8 cellular contexts compared by ENCODE assay signal in genomic region chr1:33127001-33127823, GRCh38. TPM values are rescaled to one million over a fixed set of nuclear protein-coding genes. Genes with fewer than 3 reads are reported as not detected.
A peak's percentile ranks its signal among the peaks of the same experiment; 100 is the strongest.
DNase-seq lines count a peak whose midpoint lies in the region; ATAC-seq and TF ChIP-seq lines count a peak whose summit lies in the region.

No MANE protein-coding gene starts in this region.

- H3K79me2 ChIP-seq in DOHH2 (ENCODE audit: control insufficient read depth, low read length): no peaks in the 10 kb centered on the region
- H3K79me2 ChIP-seq in KMS-11 (ENCODE audit: insufficient read depth, low read depth): peaks cover 7% of the 10 kb centered on the region; the same call in 1 of the 2 replicates

- DNase-seq in Panc1 (ENCODE audit: low read depth, low spot score) (peak; percentile 90), activated T-helper 1 cell treated with Interleukin-2 at 50 U/mL for 16 hours (ENCODE audit: low read depth) (peak; percentile 97), esophagus squamous epithelium (lab: John Stamatoyannopoulos, UW) (peak; percentile 97), myocyte (ENCODE audit: low read depth) (peak; percentile 100)
- DNase-seq in stimulated activated CD8-positive, alpha-beta memory T cell treated with anti-CD3 and anti-CD28 coated beads, Interleukin-7, amount 100 ng/mL, for 48 hours (ENCODE audit: extremely low read depth in 1 of 2, low read depth in 1 of 2): peak; percentile 97 to 100

- H3K27me3 ChIP-seq in DOHH2 (ENCODE audit: control insufficient read depth, low read length) (no peaks in the 10 kb centered on the region), KMS-11 (ENCODE audit: insufficient read depth, low read depth) (no peaks in the 10 kb centered on the region), Panc1 (ENCODE audit: control insufficient read depth, insufficient read depth, low read length) (no peaks in the 10 kb centered on the region), esophagus squamous epithelium (no peaks in the 10 kb centered on the region)

- 2 to 4% methylated on average over 5 to 24 of the region's 44 CpGs for WGBS in esophagus squamous epithelium, 2 donors

- POLR2A ChIA-PET in Panc1 (lab: Charles Lee): no interaction called here

- peak overlapping the region; percentile 73 for H3K9ac ChIP-seq in KMS-11

- no peaks in the 10 kb centered on the region for H3K9me2 ChIP-seq in DOHH2 (replicated peaks; ENCODE audit: control insufficient read depth, low read length)

- peak in 1 of 4 donors; percentile 37 for TF ChIP-seq POLR2A in esophagus squamous epithelium (IDR thresholded peaks at IDR 0.05)

- intact Hi-C loops in Panc1 (cut with micrococcal nuclease; ENCODE audit: unreplicated experiment): no loop called here
- intact Hi-C loops in esophagus squamous epithelium (cut with DNase I): no loop called here

- peak; percentile 95 for ATAC-seq in GM21737 (IDR thresholded peaks at IDR 0.05; ENCODE audit: unreplicated experiment)
- ATAC-seq in Panc1: peak; percentile 97

- H2AFZ ChIP-seq in KMS-11 (ENCODE audit: low read depth): peak overlapping the region; percentile 68

- CTCF ChIA-PET in Panc1 (lab: Charles Lee): interaction anchor here (0.8 to 1.7 kb wide), 7 partner anchors 10 to 171 kb away, joined by 3 to 8 read pairs (median 3); partner anchors contain the start of gene TRIM62

- in situ Hi-C loops in Panc1 (cut with HindIII; ENCODE audit: low pct_unique_long_range_greater_than_20kb, low sequenced_read_pairs): no loop called here

- BruUV-seq in Panc1 (replicated peaks; lab: Mats Ljungman, UMichigan): no TSS peak

- H3K27ac ChIP-seq in DOHH2 (ENCODE audit: low read depth, low read length): no peak overlapping the region
- peak overlapping the region; percentile 76 for H3K27ac ChIP-seq in KMS-11
- H3K27ac ChIP-seq in Panc1 (ENCODE audit: low read length): peak overlapping the region; percentile 99
- H3K27ac ChIP-seq in esophagus squamous epithelium: peak overlapping the region; percentile 74 to 93 (median 90)

- no peaks in the 10 kb centered on the region for H3F3A ChIP-seq in DOHH2 (ENCODE audit: control insufficient read depth, insufficient read depth)

- H3K4me2 ChIP-seq in DOHH2 (ENCODE audit: low read length): peak overlapping the region; percentile 71
- H3K4me2 ChIP-seq in KMS-11: peak overlapping the region; percentile 72

- H3K9me3 ChIP-seq in DOHH2 (ENCODE audit: control insufficient read depth, insufficient read depth, low read length): peaks cover 12% of the 10 kb centered on the region; the same call in 1 of the 2 replicates
- no peaks in the 10 kb centered on the region for H3K9me3 ChIP-seq in Panc1 (ENCODE audit: control insufficient read depth, insufficient read depth, low read depth, low read length)
- no peaks in the 10 kb centered on the region for H3K9me3 ChIP-seq in esophagus squamous epithelium

- H3K4me3 ChIP-seq in DOHH2 (ENCODE audit: low read length): peak overlapping the region; percentile 73
- peak overlapping the region; percentile 98 for H3K4me3 ChIP-seq in KMS-11 (IDR thresholded peaks at IDR 0.05; ENCODE audit: insufficient read depth, low read depth, low read length)
- H3K4me3 ChIP-seq in Panc1 (ENCODE audit: low read depth in 2 of 2, low read length in 2 of 2): peak overlapping the region; percentile 87 to 96
- H3K4me3 ChIP-seq in esophagus squamous epithelium: peak overlapping the region; percentile 53 to 79 (median 73)

- peak; percentile 95 for TF ChIP-seq CTCF in DOHH2 (IDR thresholded peaks at IDR 0.05; ENCODE audit: low read depth, low read length, poor library complexity, severe bottlenecking)
- peak; percentile 92 for TF ChIP-seq CTCF in KMS-11 (conservative IDR thresholded peaks at IDR 0.05; ENCODE audit: low read depth, low read length)
- peak; percentile 96 for TF ChIP-seq CTCF in Panc1 (IDR thresholded peaks at IDR 0.05)
- TF ChIP-seq CTCF in esophagus squamous epithelium (IDR thresholded peaks at IDR 0.05): peak; percentile 78 to 99 (median 95)

- H3K4me1 ChIP-seq in DOHH2 (ENCODE audit: control insufficient read depth, low read length): peaks cover 14% of the 10 kb centered on the region
- peaks cover 7% of the 10 kb centered on the region for H3K4me1 ChIP-seq in KMS-11 (ENCODE audit: low read depth, poor library complexity, severe bottlenecking)
- H3K4me1 ChIP-seq in Panc1 (ENCODE audit: control insufficient read depth, insufficient read depth, low read length): peaks cover 11% of the 10 kb centered on the region; the same call in 1 of the 2 replicates
- H3K4me1 ChIP-seq in esophagus squamous epithelium: peaks cover 5 to 64% (median 18%) of the 10 kb centered on the region in 3 donors

- no peaks in the 10 kb centered on the region for H3K36me3 ChIP-seq in DOHH2 (ENCODE audit: control insufficient read depth, low read length)
- H3K36me3 ChIP-seq in KMS-11 (ENCODE audit: insufficient read depth): no peaks in the 10 kb centered on the region
- peaks cover 2% of the 10 kb centered on the region; the same call in 1 of the 2 replicates for H3K36me3 ChIP-seq in Panc1 (ENCODE audit: control insufficient read depth, insufficient read depth, low read length)
- no peaks in the 10 kb centered on the region for H3K36me3 ChIP-seq in esophagus squamous epithelium

- H4K20me1 ChIP-seq in DOHH2 (ENCODE audit: control insufficient read depth, insufficient read depth, low read depth, low read length) (no peaks in the 10 kb centered on the region), KMS-11 (ENCODE audit: insufficient read depth) (no peaks in the 10 kb centered on the region)

RNA-seq across cellular contexts. Expression of gene AZIN2, which starts 46.3 kb away (rescaled TPM):
- total RNA-seq in Panc1 (2021; ENCODE audit: unreplicated experiment) (2.4 TPM), esophagus squamous epithelium (1 to 10 TPM in 1 of 4 donors, under 1 TPM in 3; 0.27 to 1.5 (median 0.61) TPM), myocyte (5.3 and 10.7 TPM in 2 replicates)
- polyA plus RNA-seq in Panc1 (2012; ENCODE audit: insufficient read length): 1.9 TPM
- 58.9 TPM for polyA plus RNA-seq in myocyte (2012)

RNA-seq across cellular contexts. Expression of gene TRIM62, which starts 54.6 kb away (rescaled TPM):
- 7.4 TPM for total RNA-seq in Panc1 (2021; ENCODE audit: unreplicated experiment)
- 9.5 TPM for polyA plus RNA-seq in Panc1 (2012; ENCODE audit: insufficient read length)
- total RNA-seq in esophagus squamous epithelium: 10 to 100 TPM in 1 of 4 donors, 1 to 10 TPM in 3; 5.4 to 17.7 (median 8.0) TPM
- total RNA-seq in myocyte: 16.8 and 20.8 TPM in 2 replicates
- 7.5 TPM for polyA plus RNA-seq in myocyte (2012)
